21 cellular contexts compared by ENCODE assay signal in the genomic region with DNA sequence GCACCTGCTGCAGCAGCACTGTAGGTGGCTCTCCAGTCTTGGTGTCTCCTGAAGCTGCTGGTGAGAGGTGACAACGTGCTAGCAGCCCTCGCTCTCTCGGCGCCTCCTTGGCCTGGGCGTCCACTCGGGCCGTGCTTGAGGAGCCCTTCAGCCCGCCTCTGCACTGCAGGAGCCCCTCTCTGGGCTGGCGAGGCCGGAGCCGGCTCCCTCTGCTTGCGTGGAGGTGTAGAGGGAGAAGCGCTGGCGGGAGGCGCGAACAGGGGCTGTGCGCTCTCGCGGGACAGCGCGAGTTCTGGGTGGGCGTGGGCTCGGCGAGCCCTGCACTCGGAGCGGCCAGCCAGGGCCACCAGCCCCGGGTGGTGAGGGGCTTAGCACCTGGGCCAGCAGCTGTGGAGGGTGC.
"Had no signal": no experiment of that assay in that cellular context is flagged by ENCODE, and none has a peak within 500 bp of the region (broad histone marks: within the 10 kb centered on the region; RNA-seq: fewer than 3 reads in every experiment).

No MANE protein-coding gene starts in this region.

- H3K4me2 ChIP-seq: hepatocyte had no signal

- H3K36me3 ChIP-seq: left lung, left ventricle myocardium inferior, lower lobe of right lung had no signal

- H3K27ac ChIP-seq: hepatocyte, left lung, left ventricle myocardium inferior, lower lobe of right lung had no signal

- H3K27me3 ChIP-seq: hepatocyte had no signal

- H3K4me3 ChIP-seq: hepatocyte, left lung, left ventricle myocardium inferior, lower lobe of right lung, lung, mucosa of descending colon had no signal

- H2AFZ ChIP-seq: hepatocyte had no signal

- ATAC-seq: left cardiac atrium, left colon, left lobe of liver, left lung, left ventricle myocardium superior, mucosa of descending colon had no signal

- H3K4me1 ChIP-seq: left lung, left ventricle myocardium inferior, lower lobe of right lung had no signal

- DNase-seq: hippocampal formation, hypothalamus, immature natural killer cell, islet precursor cell, kidney, kidney glomerular epithelial cell, left cardiac atrium, left colon, left lung, left ventricle myocardium inferior, left ventricle myocardium superior, lower lobe of right lung, mammary epithelial cell, mesenchymal stem cell, mesendoderm, midbrain, mucosa of descending colon, naive B cell had no signal

- H3K9me3 ChIP-seq: left ventricle myocardium inferior, lower lobe of right lung, mucosa of descending colon had no signal

- H3K79me2 ChIP-seq: hepatocyte had no signal
